Comparison of ENCODE assay signal across 1 cellular context in genomic region chr6:44339301-44339700, GRCh38.
TF ChIP-seq lines count a peak whose summit lies in the region.

No MANE protein-coding gene starts in this region.

TF ChIP-seq in endothelial cell of umbilical vein, 7 proteins besides CTCF, POLR2A, EP300 and RAD21:
- TF ChIP-seq JUN (IDR thresholded peaks at IDR 0.05; ENCODE audit: borderline replicate concordance, insufficient read depth, insufficient read length, low read depth) (no peak), MYC (IDR thresholded peaks at IDR 0.05; ENCODE audit: low read depth, low read length) (no peak), EZH2 (IDR thresholded peaks at IDR 0.05; ENCODE audit: borderline replicate concordance, low read depth, low read length, severe bottlenecking) (no peak), POLR2AphosphoS5 (IDR thresholded peaks at IDR 0.05; ENCODE audit: insufficient read depth, low read depth, low read length) (no peak), MAX (IDR thresholded peaks at IDR 0.05; ENCODE audit: insufficient read depth, insufficient read length) (no peak), FOS (IDR thresholded peaks at IDR 0.05; ENCODE audit: borderline replicate concordance, insufficient read depth, low read length) (no peak), GATA2 (IDR thresholded peaks at IDR 0.05; ENCODE audit: insufficient read depth, insufficient read length, low read depth, low read length) (no peak)
